Comparison of ENCODE assay signal across 15 cellular contexts in genomic region chr3:69160525-69160924, GRCh38. TPM values are rescaled to one million over a fixed set of nuclear protein-coding genes. Genes with fewer than 3 reads are reported as not detected.
DNase-seq lines count a peak whose midpoint lies in the region; ATAC-seq, FAIRE-seq and TF ChIP-seq lines count a peak whose summit lies in the region.
"Had no signal": no experiment of that assay in that cellular context is flagged by ENCODE, and none has a peak within 500 bp of the region (broad histone marks: within the 10 kb centered on the region; RNA-seq: fewer than 3 reads in every experiment).

No MANE protein-coding gene starts in this region.

- H3K18ac ChIP-seq in IMR-90 (ENCODE audit: low read depth, low read length) = no peak overlapping the region

- no peak overlapping the region for H4K8ac ChIP-seq in IMR-90 (ENCODE audit: low read depth in 2 of 2, low read length in 2 of 2)

- H3K23ac ChIP-seq in IMR-90 (ENCODE audit: low read depth, low read length) = no peak overlapping the region

- no peak overlapping the region for H4K5ac ChIP-seq in IMR-90 (ENCODE audit: low read depth, low read length)

- H3K4me2 ChIP-seq in IMR-90 (ENCODE audit: low read depth, low read length) (no peak overlapping the region), OCI-LY3 (ENCODE audit: low read length) (peak overlapping the region; percentile 10; the same call in 1 of the 2 replicates), K562 (ENCODE audit: insufficient read depth, low read length) (no peak overlapping the region)
- H3K4me2 ChIP-seq: A549, GM23338 had no signal

- TF ChIP-seq POLR2A in IMR-90 (IDR thresholded peaks at IDR 0.05; ENCODE audit: low read depth, low read length) = no peak
- TF ChIP-seq POLR2A in K562 (conservative IDR thresholded peaks at IDR 0.05) = no peak

- no peak for TF ChIP-seq EP300 in K562 (IDR thresholded peaks at IDR 0.05; ENCODE audit: low read length)

- no peak overlapping the region for H3K9ac ChIP-seq in IMR-90 (ENCODE audit: low read depth, low read length)
- H3K9ac ChIP-seq in OCI-LY3 (ENCODE audit: low read length) = no peak overlapping the region
- H3K9ac ChIP-seq in K562 (ENCODE audit: insufficient read depth in 1 of 2, low read depth in 2 of 2, low read length in 2 of 2) = no peak overlapping the region

- H2BK20ac ChIP-seq in IMR-90 (ENCODE audit: low read depth, low read length) = no peak overlapping the region

- in situ Hi-C loops in IMR-90 (cut with MboI; ENCODE audit: low sequenced_read_pairs) (loop anchor here (10.0 to 25.0 kb wide), 2 partner anchors 284 to 802 kb away; no protein-coding TSS in a partner anchor), K562 (cut with MboI) (loop anchor here (10.0 to 25.0 kb wide), 3 partner anchors 264 to 777 kb away; no protein-coding TSS in a partner anchor)

- peak overlapping the region; percentile 50 for H3K27ac Mint-ChIP-seq in activated T-cell treated with anti-CD3 and anti-CD28 coated beads, Interleukin-2, amount 50 U/mL, for 72 hours
- H3K27ac Mint-ChIP-seq: GM23338 had no signal

- no peak overlapping the region for H2AFZ ChIP-seq in IMR-90 (replicated peaks; ENCODE audit: low read length, poor library complexity)
- H2AFZ ChIP-seq in OCI-LY3 (ENCODE audit: low read depth, low read length) = no peak overlapping the region
- H2AFZ ChIP-seq in K562 (ENCODE audit: low read depth, low read length) = no peak overlapping the region
- H2AFZ ChIP-seq: GM23338 had no signal

- no CpG with 5 or more reads among the region's 4 CpGs for WGBS in IMR-90 (ENCODE audit: extremely low coverage in 2 of 2, insufficient read length in 1 of 2), 2 experiments
- WGBS in K562 (ENCODE audit: insufficient coverage, low coverage, missing lambda C conversion rate) = 5% methylated on average over 4 of the region's 4 CpGs

- H2BK120ac ChIP-seq in IMR-90 (ENCODE audit: low read depth, low read length) = no peak overlapping the region

- H3K14ac ChIP-seq in IMR-90 (replicated peaks; ENCODE audit: low read depth, low read length) = no peak overlapping the region

- ATAC-seq in activated T-cell treated with anti-CD3 and anti-CD28 coated beads, Interleukin-2, amount 50 U/mL, for 72 hours (replicated peaks in 1 of 2) = peak; percentile 43 to 51
- ATAC-seq in IMR-90 (ENCODE audit: low read depth) = no peak
- no peak for ATAC-seq in K562
- no peak for ATAC-seq in GM18868 (IDR thresholded peaks at IDR 0.05; ENCODE audit: unreplicated experiment)
- ATAC-seq: A549, GM23338 had no signal

- FAIRE-seq in K562 (lab: Jason Lieb, UNC) = no peak
- FAIRE-seq: A549 had no signal

- H3K79me2 ChIP-seq in OCI-LY3 (ENCODE audit: low read length) = no peaks in the 10 kb centered on the region
- H3K79me2 ChIP-seq in K562 (ENCODE audit: control insufficient read depth, insufficient read depth, low read length) = no peaks in the 10 kb centered on the region

- dilution Hi-C loops in IMR-90 (cut with HindIII; ENCODE audit: low sequenced_read_pairs, unreplicated experiment) = no loop called here

- H3K27ac ChIP-seq in IMR-90 (ENCODE audit: insufficient read depth, low read length) (no peak overlapping the region), OCI-LY3 (ENCODE audit: low read length) (no peak overlapping the region), K562 (ENCODE audit: extremely low read depth, low read depth, low read length) (no peak overlapping the region)
- H3K27ac ChIP-seq: A549, C4-2B had no signal

- H3K4me1 ChIP-seq in IMR-90 (ENCODE audit: control insufficient read depth, insufficient read depth, low read length) (no peaks in the 10 kb centered on the region), OCI-LY3 (ENCODE audit: low read length) (peaks cover 8% of the 10 kb centered on the region), K562 (replicated peaks in 1 of 2; ENCODE audit: control insufficient read depth in 2 of 2, insufficient read depth in 2 of 2, low read length in 2 of 2) (no peaks in the 10 kb centered on the region)
- H3K4me1 ChIP-seq: A549, BE2C had no signal

- no peaks in the 10 kb centered on the region for H3K36me3 Mint-ChIP-seq in activated T-cell treated with anti-CD3 and anti-CD28 coated beads, Interleukin-2, amount 50 U/mL, for 72 hours (ENCODE audit: insufficient read depth in 2 of 2)
- H3K36me3 Mint-ChIP-seq: CD4-positive, alpha-beta memory T cell had no signal

- H3K27me3 Mint-ChIP-seq in activated T-cell treated with anti-CD3 and anti-CD28 coated beads, Interleukin-2, amount 50 U/mL, for 72 hours (ENCODE audit: low read depth) = peaks cover 5% of the 10 kb centered on the region

- H2AK5ac ChIP-seq in IMR-90 (ENCODE audit: low read depth, low read length) = no peak overlapping the region

- H3K4ac ChIP-seq in IMR-90 (ENCODE audit: low read depth, low read length) = no peak overlapping the region

- no peaks in the 10 kb centered on the region for H3K79me1 ChIP-seq in IMR-90 (ENCODE audit: low read depth in 1 of 2, low read length in 2 of 2)

- H2BK15ac ChIP-seq in IMR-90 (ENCODE audit: low read depth, low read length) = no peak overlapping the region

- CTCF ChIA-PET in IMR-90 (lab: Yijun Ruan, JAX) (interaction anchor here (1.1 to 2.3 kb wide), 6 partner anchors 13 to 156 kb away, joined by 3 to 16 read pairs (median 6); no protein-coding TSS in a partner anchor), K562 (lab: Yijun Ruan, JAX; ENCODE audit: low intra/inter-chr PET ratio) (interaction anchor here (1.7 kb wide), 1 partner anchor 146 kb away, joined by 16 read pairs; no protein-coding TSS in a partner anchor)

- H3K9me3 ChIP-seq in IMR-90 (ENCODE audit: control insufficient read depth, insufficient read depth, low read length) (no peaks in the 10 kb centered on the region), OCI-LY3 (ENCODE audit: insufficient read depth, low read length) (no peaks in the 10 kb centered on the region), K562 (replicated peaks; ENCODE audit: control insufficient read depth, insufficient read depth, low read depth, low read length) (no peaks in the 10 kb centered on the region)
- H3K9me3 ChIP-seq: A549, BE2C had no signal

- H3K9me1 ChIP-seq in IMR-90 (ENCODE audit: insufficient read depth, low read length) (no peaks in the 10 kb centered on the region), K562 (ENCODE audit: control insufficient read depth, insufficient read depth, low read length) (no peaks in the 10 kb centered on the region)

- POLR2A ChIA-PET in IMR-90 (lab: Charles Lee; ENCODE audit: unreplicated experiment) (no interaction called here), K562 (lab: Yijun Ruan, JAX) (no interaction called here)

- H3K4me3 ChIP-seq in IMR-90 (ENCODE audit: insufficient read depth, low read depth, low read length) (no peak overlapping the region), OCI-LY3 (ENCODE audit: low read length) (no peak overlapping the region), K562 (no peak overlapping the region)
- H3K4me3 ChIP-seq: A549, GM23338 had no signal

- H3K4me3 Mint-ChIP-seq in activated T-cell treated with anti-CD3 and anti-CD28 coated beads, Interleukin-2, amount 50 U/mL, for 72 hours = peak overlapping the region in 1 of 2 donors; percentile 84
- H3K4me3 Mint-ChIP-seq: CD4-positive, alpha-beta memory T cell; GM23338 had no signal

- no TSS peak for BruUV-seq in IMR-90 (replicated peaks; lab: Mats Ljungman, UMichigan)
- BruUV-seq in K562 (replicated peaks; lab: Mats Ljungman, UMichigan) = no TSS peak

- H4K20me1 ChIP-seq in IMR-90 (ENCODE audit: insufficient read depth, low read length) = no peaks in the 10 kb centered on the region
- H4K20me1 ChIP-seq in OCI-LY3 (ENCODE audit: insufficient read depth, low read length) = no peaks in the 10 kb centered on the region
- H4K20me1 ChIP-seq in K562 (replicated peaks; ENCODE audit: control insufficient read depth, insufficient read depth, low read length) = no peaks in the 10 kb centered on the region

- H2AK9ac ChIP-seq in IMR-90 (replicated peaks; ENCODE audit: low read depth, low read length, poor library complexity) = no peak overlapping the region

- H3K56ac ChIP-seq in IMR-90 (ENCODE audit: extremely low read depth, insufficient read depth, low read length) = no peak overlapping the region

- no peak overlapping the region for H2BK5ac ChIP-seq in IMR-90 (ENCODE audit: low read depth, low read length, poor library complexity, severe bottlenecking)

- H3K27me3 ChIP-seq in IMR-90 (ENCODE audit: control insufficient read depth, insufficient read depth, low read length) (peaks cover 19% of the 10 kb centered on the region), OCI-LY3 (ENCODE audit: low read depth, low read length) (peaks cover 7% of the 10 kb centered on the region; the same call in 1 of the 2 replicates), K562 (ENCODE audit: control insufficient read depth in 2 of 2, insufficient read depth in 2 of 2, low read length in 2 of 2) (no peaks in the 10 kb centered on the region)
- H3K27me3 ChIP-seq: BE2C had no signal

- TF ChIP-seq RAD21 in IMR-90 (IDR thresholded peaks at IDR 0.05; ENCODE audit: low read length) (no peak), K562 (CRISPR knock-in tag; conservative IDR thresholded peaks at IDR 0.05 in 1 of 2, IDR thresholded peaks at IDR 0.05 in 1 of 2) (no peak)

- H3K36me3 ChIP-seq in IMR-90 (ENCODE audit: control insufficient read depth, insufficient read depth, low read length) (no peaks in the 10 kb centered on the region), OCI-LY3 (replicated peaks; ENCODE audit: low read depth, low read length) (no peaks in the 10 kb centered on the region), K562 (ENCODE audit: control insufficient read depth, insufficient read depth, low read length) (no peaks in the 10 kb centered on the region)
- H3K36me3 ChIP-seq: BE2C had no signal

- peaks cover 23% of the 10 kb centered on the region for H3K4me1 Mint-ChIP-seq in activated T-cell treated with anti-CD3 and anti-CD28 coated beads, Interleukin-2, amount 50 U/mL, for 72 hours (ENCODE audit: low read depth)

- no peak for TF ChIP-seq CTCF in IMR-90 (conservative IDR thresholded peaks at IDR 0.05; ENCODE audit: low read depth, low read length)
- TF ChIP-seq CTCF in OCI-LY3 (IDR thresholded peaks at IDR 0.05; ENCODE audit: low read depth, low read length) = no peak
- no peak for TF ChIP-seq CTCF in K562 (IDR thresholded peaks at IDR 0.05 in 2 of 3, conservative IDR thresholded peaks at IDR 0.05 in 1 of 3; ENCODE audit: insufficient read depth in 2 of 3, low read depth in 1 of 3, low read length in 3 of 3)

- no peak for DNase-seq in activated T-cell treated with anti-CD3 and anti-CD28 coated beads, Interleukin-2, amount 50 U/mL, for 72 hours
- no peak for DNase-seq in activated T-cell treated with anti-CD3 and anti-CD28 coated beads for 4 hours
- DNase-seq in IMR-90 = no peak
- no peak for DNase-seq in K562 (ENCODE audit: extremely low read depth in 1 of 4, low spot score in 3 of 4)
- DNase-seq in NCI-H526 (lab: John Stamatoyannopoulos, UW) = no peak
- DNase-seq: BE2C; CD4-positive, alpha-beta memory T cell; DMS79; H7 had no signal

- intact Hi-C loops in IMR-90 (cut with micrococcal nuclease) (loop anchor here (2.0 kb wide), 1 partner anchor 790 kb away; no protein-coding TSS in a partner anchor), K562 (cut with micrococcal nuclease) (loop anchor here (5.0 kb wide), 1 partner anchor 267 kb away; no protein-coding TSS in a partner anchor)

- no peaks in the 10 kb centered on the region for H3K9me3 Mint-ChIP-seq in activated T-cell treated with anti-CD3 and anti-CD28 coated beads, Interleukin-2, amount 50 U/mL, for 72 hours
- H3K9me3 Mint-ChIP-seq: CD4-positive, alpha-beta memory T cell; GM23338 had no signal

- no peak overlapping the region for H4K91ac ChIP-seq in IMR-90 (ENCODE audit: insufficient read depth, low read depth, low read length)

RNA-seq across cellular contexts. Expression of gene LMOD3, which starts 38.1 kb away (rescaled TPM):
- total RNA-seq in activated T-cell treated with anti-CD3 and anti-CD28 coated beads, Interleukin-2, amount 50 U/mL, for 72 hours = not detected
- total RNA-seq in IMR-90 (2012; rRNA removed) = not detected in 2 replicates
- polyA plus RNA-seq in IMR-90 (2012; rRNA removed) = not detected in 2 replicates
- polyA plus RNA-seq in IMR-90 (2012; cell fraction: cytosol; rRNA removed) = not detected in 2 replicates
- not detected in 2 replicates for polyA plus RNA-seq in IMR-90 (2012; cell fraction: nucleus; rRNA removed; ENCODE audit: low replicate concordance)
- total RNA-seq in K562 (2011; cell fraction: chromatin; rRNA removed; ENCODE audit: low replicate concordance) = not detected in 2 replicates
- total RNA-seq in K562 (2011; cell fraction: nucleolus; rRNA removed) = not detected in 2 replicates
- total RNA-seq in K562 (2011; cell fraction: nucleoplasm; rRNA removed) = not detected in 2 replicates
- not detected in 2 replicates for total RNA-seq in K562 (2014; rRNA removed)
- total RNA-seq in K562 (2014; rRNA removed; fragmentation: Illumina TruSeq; extraction: Trizol) = not detected in 2 replicates
- not detected in 2 replicates for total RNA-seq in K562 (2015; rRNA removed; fragmentation: Illumina TruSeq; extraction: Trizol)
- not detected in 2 replicates for total RNA-seq in K562 (2021)
- not detected in 2 replicates for polyA plus RNA-seq in K562 (2011; rRNA removed)
- not detected in 2 replicates for polyA plus RNA-seq in K562 (2011; cell fraction: cytosol; rRNA removed)
- not detected in 2 replicates for polyA plus RNA-seq in K562 (2011; cell fraction: nucleus; rRNA removed)
- 0.03 and 0.10 TPM in 2 replicates for polyA plus RNA-seq in K562 (2012)
- not detected in 2 replicates for polyA plus RNA-seq in K562 (2014; fragmentation: Illumina TruSeq; extraction: Trizol)
- polyA plus RNA-seq in K562 (2014; fragmentation: Nextera tagmentation; extraction: Ambion mirVana) = under 1 TPM in 1 of 2 experiments, not detected in 1; 0.03 TPM
- not detected in 2 replicates for polyA plus RNA-seq in K562 (2014; rRNA removed)
- not detected in 2 replicates for polyA minus RNA-seq in K562 (2011; rRNA and poly(A)+ RNA removed)
- not detected in 2 replicates for polyA minus RNA-seq in K562 (2011; cell fraction: cytosol; rRNA and poly(A)+ RNA removed)
- not detected in 2 replicates for polyA minus RNA-seq in K562 (2011; cell fraction: nucleus; rRNA and poly(A)+ RNA removed)
- total RNA-seq: CD4-positive, alpha-beta memory T cell; GM23338; H7 had no signal
- polyA plus RNA-seq: A549, AG04450 had no signal

Comparison
In these comparisons a context has a peak if more than half of its experiments do, and no peak if none do; other contexts are left out.
1. ATAC-seq: peak in activated T-cell treated with anti-CD3 and anti-CD28 coated beads, Interleukin-2, amount 50 U/mL, for 72 hours (2 of 2); none in IMR-90 (single experiment), K562 (single experiment) and GM18868 (single experiment).